Comparison of ENCODE assay signal across 9 cellular contexts in the genomic region with DNA sequence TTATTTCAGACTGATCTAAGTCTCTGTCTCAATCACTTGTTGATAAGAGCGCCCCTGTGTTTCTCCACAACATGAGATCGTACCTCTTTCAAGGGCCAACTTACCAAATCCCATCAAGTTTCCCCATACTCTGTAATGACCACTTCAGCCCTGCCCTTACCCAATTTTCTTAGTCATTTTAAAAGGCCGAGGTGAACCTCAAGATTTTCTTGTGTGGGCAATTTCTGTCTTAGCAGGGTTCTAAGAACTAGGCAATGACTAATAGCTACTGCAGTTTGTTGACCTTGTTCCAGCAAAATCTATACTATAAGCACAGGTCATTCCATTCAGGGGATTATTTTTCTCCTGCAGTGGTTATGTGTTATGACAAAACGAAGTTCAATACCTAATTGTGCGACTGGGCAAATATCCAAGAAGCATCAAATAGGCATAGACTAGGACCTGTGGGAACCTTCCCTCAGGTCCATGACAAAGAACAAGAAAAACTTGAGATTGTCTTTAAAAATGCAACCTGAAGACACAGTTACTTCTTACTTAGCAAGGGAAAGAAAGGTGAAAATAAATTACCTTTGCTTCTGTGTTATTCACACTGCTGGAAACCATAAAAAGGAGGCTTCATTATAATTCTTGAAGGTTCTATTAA.
DNase-seq lines count a peak whose midpoint lies in the region; ATAC-seq and TF ChIP-seq lines count a peak whose summit lies in the region.
"Had no signal": no experiment of that assay in that cellular context is flagged by ENCODE, and none has a peak within 500 bp of the region (broad histone marks: within the 10 kb centered on the region; RNA-seq: fewer than 3 reads in every experiment).

No MANE protein-coding gene starts in this region.

- peak overlapping the region; percentile 59 for H3K4me2 ChIP-seq in Loucy (ENCODE audit: low read depth, low read length, poor library complexity, severe bottlenecking)

- H3K9ac ChIP-seq in Loucy (ENCODE audit: low read depth, low read length, poor library complexity, severe bottlenecking) = no peak overlapping the region

- no peaks in the 10 kb centered on the region for H3F3A ChIP-seq in Loucy (ENCODE audit: low read depth)

- DNase-seq in coronary artery (ENCODE audit: low spot score) (no peak), NCI-H526 treated with DMSO at 0.1 percent for 48 hours (lab: John Stamatoyannopoulos, UW) (no peak), NCI-H524 treated with DMSO at 0.1 percent for 48 hours (lab: John Stamatoyannopoulos, UW) (no peak), SHP77 (lab: John Stamatoyannopoulos, UW) (no peak), GOT3 (lab: John Stamatoyannopoulos, UW) (no peak)
- DNase-seq: WERI-Rb-1 had no signal

- H3K79me2 ChIP-seq in ACC112 (ENCODE audit: control insufficient read depth, insufficient read depth, low read length, unreplicated experiment) (no peaks in the 10 kb centered on the region), Loucy (ENCODE audit: insufficient read depth, low read length) (no peaks in the 10 kb centered on the region)

- H3K9me3 ChIP-seq in Loucy (ENCODE audit: insufficient read depth, low read depth, low read length) = peaks cover 5% of the 10 kb centered on the region; the same call in 1 of the 2 replicates

- H3K36me3 ChIP-seq in ACC112 (ENCODE audit: insufficient read depth, low read length) (no peaks in the 10 kb centered on the region), Loucy (ENCODE audit: insufficient read depth, low read length) (no peaks in the 10 kb centered on the region)
- H3K36me3 ChIP-seq: WERI-Rb-1 had no signal

- H3K4me3 ChIP-seq in ACC112 (ENCODE audit: low read depth, low read length) (peak overlapping the region; percentile 62), Loucy (ENCODE audit: low read length, poor library complexity, severe bottlenecking) (no peak overlapping the region), coronary artery (peak overlapping the region; percentile 54)

- peak overlapping the region; percentile 39 for H3K27ac ChIP-seq in ACC112 (ENCODE audit: low read depth, low read length)
- H3K27ac ChIP-seq in coronary artery = no peak overlapping the region
- H3K27ac ChIP-seq: WERI-Rb-1 had no signal

- H3K9me2 ChIP-seq in Loucy (replicated peaks; ENCODE audit: low read depth, low read length) = no peaks in the 10 kb centered on the region

- peaks cover 7% of the 10 kb centered on the region for H3K4me1 ChIP-seq in ACC112 (ENCODE audit: control insufficient read depth, insufficient read depth, low read length, unreplicated experiment)
- H3K4me1 ChIP-seq in Loucy (ENCODE audit: insufficient read depth, low read length, poor library complexity, severe bottlenecking) = peaks cover 6% of the 10 kb centered on the region

- TF ChIP-seq CTCF in Loucy (conservative IDR thresholded peaks at IDR 0.05; ENCODE audit: low read length) (no peak), coronary artery (IDR thresholded peaks at IDR 0.05) (no peak)

- H4K20me1 ChIP-seq in Loucy (ENCODE audit: insufficient read depth, low read length, poor library complexity, severe bottlenecking) = no peaks in the 10 kb centered on the region

- peak; percentile 85 for ATAC-seq in GM18870 (IDR thresholded peaks at IDR 0.05; ENCODE audit: unreplicated experiment)

- H3K27me3 ChIP-seq in ACC112 (ENCODE audit: insufficient read depth, low read length) (no peaks in the 10 kb centered on the region), Loucy (ENCODE audit: insufficient read depth, low read length, poor library complexity, severe bottlenecking) (no peaks in the 10 kb centered on the region)

- H2AFZ ChIP-seq in ACC112 (ENCODE audit: low read length, unreplicated experiment) (peak overlapping the region; percentile 61), Loucy (ENCODE audit: low read length) (peak overlapping the region; percentile 18; the same call in 1 of the 2 replicates)
